Comparison of ENCODE assay signal across 1 cellular context in the genomic region with DNA sequence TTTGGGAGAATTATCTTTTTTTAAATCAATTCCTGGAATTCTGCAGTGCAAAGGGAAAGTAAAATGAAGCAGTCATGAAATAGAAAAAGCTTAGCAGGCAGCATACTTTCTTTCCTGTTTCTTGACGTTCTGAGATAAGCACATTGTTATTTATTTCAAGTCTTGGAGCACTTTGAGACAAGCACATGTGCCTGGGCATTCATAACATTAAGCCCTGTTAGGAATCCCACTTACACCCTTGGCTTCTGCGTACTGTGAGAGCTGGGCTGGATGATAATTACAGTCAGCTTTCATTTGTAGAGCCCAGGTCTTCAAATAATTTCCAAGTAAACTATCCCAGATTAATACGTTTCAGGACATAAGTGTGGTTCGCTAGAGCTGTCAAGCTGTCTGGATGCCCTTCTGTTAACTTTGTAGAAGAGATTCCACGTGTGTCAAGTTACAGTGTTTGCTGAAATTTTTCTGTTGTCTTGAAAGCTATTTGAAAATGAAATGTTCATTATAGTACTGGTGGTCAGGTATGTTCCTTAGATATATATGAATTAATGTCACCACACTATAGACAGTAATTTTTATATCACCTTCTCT.
A peak's percentile ranks its signal among the peaks of the same experiment; 100 is the strongest.
TF ChIP-seq lines count a peak whose summit lies in the region.

No MANE protein-coding gene starts in this region.

TF ChIP-seq in K562, 482 proteins besides CTCF, POLR2A, EP300 and RAD21 (continued from another document and continues in another):
- TF ChIP-seq, protein P1, sequence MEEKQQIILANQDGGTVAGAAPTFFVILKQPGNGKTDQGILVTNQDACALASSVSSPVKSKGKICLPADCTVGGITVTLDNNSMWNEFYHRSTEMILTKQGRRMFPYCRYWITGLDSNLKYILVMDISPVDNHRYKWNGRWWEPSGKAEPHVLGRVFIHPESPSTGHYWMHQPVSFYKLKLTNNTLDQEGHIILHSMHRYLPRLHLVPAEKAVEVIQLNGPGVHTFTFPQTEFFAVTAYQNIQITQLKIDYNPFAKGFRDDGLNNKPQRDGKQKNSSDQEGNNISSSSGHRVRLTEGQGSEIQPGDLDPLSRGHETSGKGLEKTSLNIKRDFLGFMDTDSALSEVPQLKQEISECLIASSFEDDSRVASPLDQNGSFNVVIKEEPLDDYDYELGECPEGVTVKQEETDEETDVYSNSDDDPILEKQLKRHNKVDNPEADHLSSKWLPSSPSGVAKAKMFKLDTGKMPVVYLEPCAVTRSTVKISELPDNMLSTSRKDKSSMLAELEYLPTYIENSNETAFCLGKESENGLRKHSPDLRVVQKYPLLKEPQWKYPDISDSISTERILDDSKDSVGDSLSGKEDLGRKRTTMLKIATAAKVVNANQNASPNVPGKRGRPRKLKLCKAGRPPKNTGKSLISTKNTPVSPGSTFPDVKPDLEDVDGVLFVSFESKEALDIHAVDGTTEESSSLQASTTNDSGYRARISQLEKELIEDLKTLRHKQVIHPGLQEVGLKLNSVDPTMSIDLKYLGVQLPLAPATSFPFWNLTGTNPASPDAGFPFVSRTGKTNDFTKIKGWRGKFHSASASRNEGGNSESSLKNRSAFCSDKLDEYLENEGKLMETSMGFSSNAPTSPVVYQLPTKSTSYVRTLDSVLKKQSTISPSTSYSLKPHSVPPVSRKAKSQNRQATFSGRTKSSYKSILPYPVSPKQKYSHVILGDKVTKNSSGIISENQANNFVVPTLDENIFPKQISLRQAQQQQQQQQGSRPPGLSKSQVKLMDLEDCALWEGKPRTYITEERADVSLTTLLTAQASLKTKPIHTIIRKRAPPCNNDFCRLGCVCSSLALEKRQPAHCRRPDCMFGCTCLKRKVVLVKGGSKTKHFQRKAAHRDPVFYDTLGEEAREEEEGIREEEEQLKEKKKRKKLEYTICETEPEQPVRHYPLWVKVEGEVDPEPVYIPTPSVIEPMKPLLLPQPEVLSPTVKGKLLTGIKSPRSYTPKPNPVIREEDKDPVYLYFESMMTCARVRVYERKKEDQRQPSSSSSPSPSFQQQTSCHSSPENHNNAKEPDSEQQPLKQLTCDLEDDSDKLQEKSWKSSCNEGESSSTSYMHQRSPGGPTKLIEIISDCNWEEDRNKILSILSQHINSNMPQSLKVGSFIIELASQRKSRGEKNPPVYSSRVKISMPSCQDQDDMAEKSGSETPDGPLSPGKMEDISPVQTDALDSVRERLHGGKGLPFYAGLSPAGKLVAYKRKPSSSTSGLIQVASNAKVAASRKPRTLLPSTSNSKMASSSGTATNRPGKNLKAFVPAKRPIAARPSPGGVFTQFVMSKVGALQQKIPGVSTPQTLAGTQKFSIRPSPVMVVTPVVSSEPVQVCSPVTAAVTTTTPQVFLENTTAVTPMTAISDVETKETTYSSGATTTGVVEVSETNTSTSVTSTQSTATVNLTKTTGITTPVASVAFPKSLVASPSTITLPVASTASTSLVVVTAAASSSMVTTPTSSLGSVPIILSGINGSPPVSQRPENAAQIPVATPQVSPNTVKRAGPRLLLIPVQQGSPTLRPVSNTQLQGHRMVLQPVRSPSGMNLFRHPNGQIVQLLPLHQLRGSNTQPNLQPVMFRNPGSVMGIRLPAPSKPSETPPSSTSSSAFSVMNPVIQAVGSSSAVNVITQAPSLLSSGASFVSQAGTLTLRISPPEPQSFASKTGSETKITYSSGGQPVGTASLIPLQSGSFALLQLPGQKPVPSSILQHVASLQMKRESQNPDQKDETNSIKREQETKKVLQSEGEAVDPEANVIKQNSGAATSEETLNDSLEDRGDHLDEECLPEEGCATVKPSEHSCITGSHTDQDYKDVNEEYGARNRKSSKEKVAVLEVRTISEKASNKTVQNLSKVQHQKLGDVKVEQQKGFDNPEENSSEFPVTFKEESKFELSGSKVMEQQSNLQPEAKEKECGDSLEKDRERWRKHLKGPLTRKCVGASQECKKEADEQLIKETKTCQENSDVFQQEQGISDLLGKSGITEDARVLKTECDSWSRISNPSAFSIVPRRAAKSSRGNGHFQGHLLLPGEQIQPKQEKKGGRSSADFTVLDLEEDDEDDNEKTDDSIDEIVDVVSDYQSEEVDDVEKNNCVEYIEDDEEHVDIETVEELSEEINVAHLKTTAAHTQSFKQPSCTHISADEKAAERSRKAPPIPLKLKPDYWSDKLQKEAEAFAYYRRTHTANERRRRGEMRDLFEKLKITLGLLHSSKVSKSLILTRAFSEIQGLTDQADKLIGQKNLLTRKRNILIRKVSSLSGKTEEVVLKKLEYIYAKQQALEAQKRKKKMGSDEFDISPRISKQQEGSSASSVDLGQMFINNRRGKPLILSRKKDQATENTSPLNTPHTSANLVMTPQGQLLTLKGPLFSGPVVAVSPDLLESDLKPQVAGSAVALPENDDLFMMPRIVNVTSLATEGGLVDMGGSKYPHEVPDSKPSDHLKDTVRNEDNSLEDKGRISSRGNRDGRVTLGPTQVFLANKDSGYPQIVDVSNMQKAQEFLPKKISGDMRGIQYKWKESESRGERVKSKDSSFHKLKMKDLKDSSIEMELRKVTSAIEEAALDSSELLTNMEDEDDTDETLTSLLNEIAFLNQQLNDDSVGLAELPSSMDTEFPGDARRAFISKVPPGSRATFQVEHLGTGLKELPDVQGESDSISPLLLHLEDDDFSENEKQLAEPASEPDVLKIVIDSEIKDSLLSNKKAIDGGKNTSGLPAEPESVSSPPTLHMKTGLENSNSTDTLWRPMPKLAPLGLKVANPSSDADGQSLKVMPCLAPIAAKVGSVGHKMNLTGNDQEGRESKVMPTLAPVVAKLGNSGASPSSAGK (IDR thresholded peaks at IDR 0.05) = peak; percentile 50; the same call in 1 of the 2 replicates
- TF ChIP-seq BHLHE40 (IDR thresholded peaks at IDR 0.05; ENCODE audit: low read length) (peak; percentile 58), HDAC2 (IDR thresholded peaks at IDR 0.05) (peak; percentile 61), NCOA6 (IDR thresholded peaks at IDR 0.05) (no peak; the same call in 1 of the 2 replicates), NRF1 (conservative IDR thresholded peaks at IDR 0.05 in 1 of 2, IDR thresholded peaks at IDR 0.05 in 1 of 2) (peak in 1 of 2 experiments; percentile 31; a peak in 2 of 4 replicates), CBFA2T2 (conservative IDR thresholded peaks at IDR 0.05) (peak; percentile 71), CBFA2T3 (IDR thresholded peaks at IDR 0.05) (peak; percentile 85), ZKSCAN1 (IDR thresholded peaks at IDR 0.05; ENCODE audit: low read depth, low read length) (no peak), NBN (IDR thresholded peaks at IDR 0.05; ENCODE audit: low read depth) (peak; percentile 42; the same call in 1 of the 2 replicates), EGR1 (conservative IDR thresholded peaks at IDR 0.05) (no peak), DPF2 (IDR thresholded peaks at IDR 0.05) (peak; percentile 85), TEAD4 (IDR thresholded peaks at IDR 0.05; ENCODE audit: low read length) (peak; percentile 82), TEAD4 (CRISPR knock-in tag; IDR thresholded peaks at IDR 0.05; ENCODE audit: borderline replicate concordance) (no peak), ELF1 (tag; IDR thresholded peaks at IDR 0.05) (peak; percentile 33; the same call in 1 of the 2 replicates), STAT5A (IDR thresholded peaks at IDR 0.05; ENCODE audit: borderline replicate concordance, low read length) (peak; percentile 75), ATF7 (IDR thresholded peaks at IDR 0.05) (peak; percentile 17; the same call in 1 of the 2 replicates), GATA2 (CRISPR knock-in tag; IDR thresholded peaks at IDR 0.05) (peak; percentile 55; the same call in 1 of the 2 replicates), TEAD1 (CRISPR knock-in tag; IDR thresholded peaks at IDR 0.05) (0 out of 4 replicates have a peak, but pooled peaks of 1 of the 2 experiments have one; percentile 20), MTA2 (IDR thresholded peaks at IDR 0.05; ENCODE audit: low read depth) (peak; percentile 66; the same call in 1 of the 2 replicates), ZNF699 (CRISPR knock-in tag; IDR thresholded peaks at IDR 0.05; ENCODE audit: insufficient replicate concordance) (no peak), POLR2AphosphoS5 (IDR thresholded peaks at IDR 0.05; ENCODE audit: control insufficient read depth, insufficient read depth, low read depth, low read length) (peak; percentile 62; the same call in 1 of the 2 replicates), KDM1A (IDR thresholded peaks at IDR 0.05) (peak in 1 of 2 experiments; percentile 30; a peak in 1 of 4 replicates), ATF1 (CRISPR knock-in tag; IDR thresholded peaks at IDR 0.05) (no peak), ATF1 (tag; IDR thresholded peaks at IDR 0.05) (no peak), MAFF (IDR thresholded peaks at IDR 0.05; ENCODE audit: low read length) (peak; percentile 23; the same call in 1 of the 2 replicates), JUN (IDR thresholded peaks at IDR 0.05; ENCODE audit: borderline replicate concordance, low read depth, low read length) (no peak), JUN (CRISPR knock-in tag; IDR thresholded peaks at IDR 0.05; ENCODE audit: borderline replicate concordance) (no peak), NCOR1 (IDR thresholded peaks at IDR 0.05) (peak; percentile 57), MXI1 (IDR thresholded peaks at IDR 0.05; ENCODE audit: low read depth, low read length) (peak; percentile 64; the same call in 1 of the 2 replicates), HDAC3 (IDR thresholded peaks at IDR 0.05; ENCODE audit: borderline replicate concordance, partially characterized antibody) (peak; percentile 38), NCOA1 (IDR thresholded peaks at IDR 0.05; ENCODE audit: low read depth) (peak; percentile 31; the same call in 1 of the 2 replicates), SMARCE1 (IDR thresholded peaks at IDR 0.05) (peak; percentile 66)
- TF ChIP-seq, protein P2, sequence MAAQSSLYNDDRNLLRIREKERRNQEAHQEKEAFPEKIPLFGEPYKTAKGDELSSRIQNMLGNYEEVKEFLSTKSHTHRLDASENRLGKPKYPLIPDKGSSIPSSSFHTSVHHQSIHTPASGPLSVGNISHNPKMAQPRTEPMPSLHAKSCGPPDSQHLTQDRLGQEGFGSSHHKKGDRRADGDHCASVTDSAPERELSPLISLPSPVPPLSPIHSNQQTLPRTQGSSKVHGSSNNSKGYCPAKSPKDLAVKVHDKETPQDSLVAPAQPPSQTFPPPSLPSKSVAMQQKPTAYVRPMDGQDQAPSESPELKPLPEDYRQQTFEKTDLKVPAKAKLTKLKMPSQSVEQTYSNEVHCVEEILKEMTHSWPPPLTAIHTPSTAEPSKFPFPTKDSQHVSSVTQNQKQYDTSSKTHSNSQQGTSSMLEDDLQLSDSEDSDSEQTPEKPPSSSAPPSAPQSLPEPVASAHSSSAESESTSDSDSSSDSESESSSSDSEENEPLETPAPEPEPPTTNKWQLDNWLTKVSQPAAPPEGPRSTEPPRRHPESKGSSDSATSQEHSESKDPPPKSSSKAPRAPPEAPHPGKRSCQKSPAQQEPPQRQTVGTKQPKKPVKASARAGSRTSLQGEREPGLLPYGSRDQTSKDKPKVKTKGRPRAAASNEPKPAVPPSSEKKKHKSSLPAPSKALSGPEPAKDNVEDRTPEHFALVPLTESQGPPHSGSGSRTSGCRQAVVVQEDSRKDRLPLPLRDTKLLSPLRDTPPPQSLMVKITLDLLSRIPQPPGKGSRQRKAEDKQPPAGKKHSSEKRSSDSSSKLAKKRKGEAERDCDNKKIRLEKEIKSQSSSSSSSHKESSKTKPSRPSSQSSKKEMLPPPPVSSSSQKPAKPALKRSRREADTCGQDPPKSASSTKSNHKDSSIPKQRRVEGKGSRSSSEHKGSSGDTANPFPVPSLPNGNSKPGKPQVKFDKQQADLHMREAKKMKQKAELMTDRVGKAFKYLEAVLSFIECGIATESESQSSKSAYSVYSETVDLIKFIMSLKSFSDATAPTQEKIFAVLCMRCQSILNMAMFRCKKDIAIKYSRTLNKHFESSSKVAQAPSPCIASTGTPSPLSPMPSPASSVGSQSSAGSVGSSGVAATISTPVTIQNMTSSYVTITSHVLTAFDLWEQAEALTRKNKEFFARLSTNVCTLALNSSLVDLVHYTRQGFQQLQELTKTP (IDR thresholded peaks at IDR 0.05; ENCODE audit: low read depth in 1 of 2, partially characterized antibody in 2 of 2) = peak in 1 of 2 experiments; percentile 5
- TF ChIP-seq, protein P3, sequence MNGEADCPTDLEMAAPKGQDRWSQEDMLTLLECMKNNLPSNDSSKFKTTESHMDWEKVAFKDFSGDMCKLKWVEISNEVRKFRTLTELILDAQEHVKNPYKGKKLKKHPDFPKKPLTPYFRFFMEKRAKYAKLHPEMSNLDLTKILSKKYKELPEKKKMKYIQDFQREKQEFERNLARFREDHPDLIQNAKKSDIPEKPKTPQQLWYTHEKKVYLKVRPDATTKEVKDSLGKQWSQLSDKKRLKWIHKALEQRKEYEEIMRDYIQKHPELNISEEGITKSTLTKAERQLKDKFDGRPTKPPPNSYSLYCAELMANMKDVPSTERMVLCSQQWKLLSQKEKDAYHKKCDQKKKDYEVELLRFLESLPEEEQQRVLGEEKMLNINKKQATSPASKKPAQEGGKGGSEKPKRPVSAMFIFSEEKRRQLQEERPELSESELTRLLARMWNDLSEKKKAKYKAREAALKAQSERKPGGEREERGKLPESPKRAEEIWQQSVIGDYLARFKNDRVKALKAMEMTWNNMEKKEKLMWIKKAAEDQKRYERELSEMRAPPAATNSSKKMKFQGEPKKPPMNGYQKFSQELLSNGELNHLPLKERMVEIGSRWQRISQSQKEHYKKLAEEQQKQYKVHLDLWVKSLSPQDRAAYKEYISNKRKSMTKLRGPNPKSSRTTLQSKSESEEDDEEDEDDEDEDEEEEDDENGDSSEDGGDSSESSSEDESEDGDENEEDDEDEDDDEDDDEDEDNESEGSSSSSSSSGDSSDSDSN (IDR thresholded peaks at IDR 0.05; ENCODE audit: borderline replicate concordance in 1 of 2, low read depth in 2 of 2, low read length in 2 of 2) = 0 out of 4 replicates have a peak, but pooled peaks of 1 of the 2 experiments have one; percentile 40
- TF ChIP-seq, protein P4, sequence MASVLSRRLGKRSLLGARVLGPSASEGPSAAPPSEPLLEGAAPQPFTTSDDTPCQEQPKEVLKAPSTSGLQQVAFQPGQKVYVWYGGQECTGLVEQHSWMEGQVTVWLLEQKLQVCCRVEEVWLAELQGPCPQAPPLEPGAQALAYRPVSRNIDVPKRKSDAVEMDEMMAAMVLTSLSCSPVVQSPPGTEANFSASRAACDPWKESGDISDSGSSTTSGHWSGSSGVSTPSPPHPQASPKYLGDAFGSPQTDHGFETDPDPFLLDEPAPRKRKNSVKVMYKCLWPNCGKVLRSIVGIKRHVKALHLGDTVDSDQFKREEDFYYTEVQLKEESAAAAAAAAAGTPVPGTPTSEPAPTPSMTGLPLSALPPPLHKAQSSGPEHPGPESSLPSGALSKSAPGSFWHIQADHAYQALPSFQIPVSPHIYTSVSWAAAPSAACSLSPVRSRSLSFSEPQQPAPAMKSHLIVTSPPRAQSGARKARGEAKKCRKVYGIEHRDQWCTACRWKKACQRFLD (CRISPR knock-in tag; IDR thresholded peaks at IDR 0.05) = 0 out of 2 replicates have a peak, but pooled peaks have one; percentile 33
- TF ChIP-seq, protein P5, sequence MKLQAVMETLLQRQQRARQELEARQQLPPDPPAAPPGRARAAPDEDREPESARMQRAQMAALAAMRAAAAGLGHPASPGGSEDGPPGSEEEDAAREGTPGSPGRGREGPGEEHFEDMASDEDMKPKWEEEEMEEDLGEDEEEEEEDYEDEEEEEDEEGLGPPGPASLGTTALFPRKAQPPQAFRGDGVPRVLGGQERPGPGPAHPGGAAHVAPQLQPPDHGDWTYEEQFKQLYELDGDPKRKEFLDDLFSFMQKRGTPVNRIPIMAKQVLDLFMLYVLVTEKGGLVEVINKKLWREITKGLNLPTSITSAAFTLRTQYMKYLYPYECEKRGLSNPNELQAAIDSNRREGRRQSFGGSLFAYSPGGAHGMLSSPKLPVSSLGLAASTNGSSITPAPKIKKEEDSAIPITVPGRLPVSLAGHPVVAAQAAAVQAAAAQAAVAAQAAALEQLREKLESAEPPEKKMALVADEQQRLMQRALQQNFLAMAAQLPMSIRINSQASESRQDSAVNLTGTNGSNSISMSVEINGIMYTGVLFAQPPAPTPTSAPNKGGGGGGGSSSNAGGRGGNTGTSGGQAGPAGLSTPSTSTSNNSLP (IDR thresholded peaks at IDR 0.05; ENCODE audit: borderline replicate concordance, low read depth, low read length) = 0 out of 2 replicates have a peak, but pooled peaks have one; percentile 63
